Comparison of ENCODE assay signal across 21 cellular contexts in genomic region chr20:31537116-31537858, GRCh38. TPM values are rescaled to one million over a fixed set of nuclear protein-coding genes. Genes with fewer than 3 reads are reported as not detected.
A peak's percentile ranks its signal among the peaks of the same experiment; 100 is the strongest.
DNase-seq lines count a peak whose midpoint lies in the region; ATAC-seq and TF ChIP-seq lines count a peak whose summit lies in the region.
"Had no signal": no experiment of that assay in that cellular context is flagged by ENCODE, and none has a peak within 500 bp of the region (broad histone marks: within the 10 kb centered on the region; RNA-seq: fewer than 3 reads in every experiment).

No MANE protein-coding gene starts in this region.

- no peak overlapping the region for H3K4me3 ChIP-seq in BLaER1 treated with 17β-estradiol and CSF1 and Interleukin-3, amounts not matched to agents 10 nM and 100 nM
- no peak overlapping the region for H3K4me3 ChIP-seq in CD8-positive, alpha-beta T cell (ENCODE audit: low read depth, low read length)
- no peak overlapping the region for H3K4me3 ChIP-seq in SJCRH30
- H3K4me3 ChIP-seq in neural progenitor cell, result no peak overlapping the region
- H3K4me3 ChIP-seq: esophagus muscularis mucosa, HAP-1, tibial artery had no signal

- POLR2A ChIA-PET in CD8-positive, alpha-beta T cell (lab: Charles Lee), result no interaction called here

- no peaks in the 10 kb centered on the region for H3K9me3 ChIP-seq in BLaER1 treated with 17β-estradiol and CSF1 and Interleukin-3, amounts not matched to agents 10 nM and 100 nM (replicated peaks in 1 of 11)
- H3K9me3 ChIP-seq in CD8-positive, alpha-beta T cell (ENCODE audit: low read length), result no peaks in the 10 kb centered on the region
- H3K9me3 ChIP-seq in SJCRH30 (replicated peaks) (no peaks in the 10 kb centered on the region), neural progenitor cell (ENCODE audit: low read depth) (no peaks in the 10 kb centered on the region)
- H3K9me3 ChIP-seq: esophagus muscularis mucosa, HAP-1, tibial artery had no signal

- H2AFZ ChIP-seq in neural progenitor cell (replicated peaks), result no peak overlapping the region
- H2AFZ ChIP-seq: parathyroid adenoma had no signal

- no peaks in the 10 kb centered on the region for H3K27me3 ChIP-seq in BLaER1 treated with 17β-estradiol and CSF1 and Interleukin-3, amounts not matched to agents 10 nM and 100 nM
- H3K27me3 ChIP-seq in CD8-positive, alpha-beta T cell (ENCODE audit: insufficient read depth, low read length), result no peaks in the 10 kb centered on the region
- H3K27me3 ChIP-seq in SJCRH30, result no peaks in the 10 kb centered on the region
- H3K27me3 ChIP-seq in neural progenitor cell, result no peaks in the 10 kb centered on the region
- H3K27me3 ChIP-seq: esophagus muscularis mucosa, tibial artery had no signal

- no peaks in the 10 kb centered on the region for H3F3A ChIP-seq in neural progenitor cell (ENCODE audit: low read depth)

- intact Hi-C loops in CD8-positive, alpha-beta T cell (cut with DNase I, micrococcal nuclease), result no loop called here

- CTCF ChIA-PET in CD8-positive, alpha-beta T cell (lab: Charles Lee), result interaction anchor here (2.2 to 3.0 kb wide), 2 partner anchors 26 to 75 kb away, joined by 6 to 20 read pairs; no protein-coding TSS in a partner anchor

- H3K27me3 Mint-ChIP-seq in CD8-positive, alpha-beta T cell (ENCODE audit: low read depth), result no peaks in the 10 kb centered on the region
- peaks cover 2% of the 10 kb centered on the region for H3K27me3 Mint-ChIP-seq in neural progenitor cell (ENCODE audit: insufficient read depth, low read depth)
- H3K27me3 Mint-ChIP-seq: naive B cell, T-cell had no signal

- ATAC-seq in CD8-positive, alpha-beta T cell, result no peak
- ATAC-seq in left lobe of liver (peak; percentile 13), GM21360 (IDR thresholded peaks at IDR 0.05; ENCODE audit: unreplicated experiment) (no peak), HG02678 (IDR thresholded peaks at IDR 0.05; ENCODE audit: unreplicated experiment) (no peak)
- ATAC-seq: stimulated activated naive CD8-positive, alpha-beta T cell treated with anti-CD3 and anti-CD28 coated beads, Interleukin-15, Interleukin-2, amounts not matched to agents 100 U/mL and 50 U/mL, for 24 hours; T-cell had no signal

- no peaks in the 10 kb centered on the region for H3K79me2 ChIP-seq in neural progenitor cell (ENCODE audit: low read depth)

- peaks cover 28% of the 10 kb centered on the region for H3K4me1 Mint-ChIP-seq in CD8-positive, alpha-beta T cell (ENCODE audit: low read depth)
- H3K4me1 Mint-ChIP-seq in neural progenitor cell, result no peaks in the 10 kb centered on the region

- no peak for DNase-seq in CD8-positive, alpha-beta T cell
- DNase-seq in SJCRH30 (peak; percentile 97 to 99), left lobe of liver (ENCODE audit: low spot score) (no peak), NCI-H2081 treated with DMSO at 0.1 percent for 48 hours (lab: John Stamatoyannopoulos, UW) (no peak), neural progenitor cell (ENCODE audit: low spot score) (no peak)
- DNase-seq: activated naive CD4-positive, alpha-beta T cell treated with anti-CD3 and anti-CD28 coated beads, Interleukin-2, amount 50 U/mL, for 16 hours; activated T-cell treated with anti-CD3 and anti-CD28 coated beads, Interleukin-2, amount 50 U/mL, for 1 hour; COR-L47; effector CD8-positive, alpha-beta T cell; kidney glomerular epithelial cell; naive B cell; NCI-H1417 treated with DMSO at 0.1 percent for 48 hours; stimulated activated naive CD8-positive, alpha-beta T cell treated with anti-CD3 and anti-CD28 coated beads, Interleukin-15, Interleukin-2, amounts not matched to agents 100 U/mL and 50 U/mL, for 24 hours; T-cell; tibial artery had no signal

- no peak for TF ChIP-seq CTCF in CD8-positive, alpha-beta T cell (IDR thresholded peaks at IDR 0.05)
- TF ChIP-seq CTCF in neural progenitor cell (IDR thresholded peaks at IDR 0.05), result no peak

- H3K27ac ChIP-seq in BLaER1 treated with 17β-estradiol and CSF1 and Interleukin-3, amounts not matched to agents 10 nM and 100 nM, result peak overlapping the region in 8 of 11 experiments; percentile 4 to 53 (median 23); a peak in 12 of 22 replicates
- no peak overlapping the region for H3K27ac ChIP-seq in CD8-positive, alpha-beta T cell (ENCODE audit: low read depth, low read length)
- H3K27ac ChIP-seq in SJCRH30 (peak overlapping the region; percentile 86), neural progenitor cell (no peak overlapping the region)
- H3K27ac ChIP-seq: esophagus muscularis mucosa, parathyroid adenoma, tibial artery had no signal

- H3K9ac ChIP-seq in BLaER1 treated with 17β-estradiol and CSF1 and Interleukin-3, amounts not matched to agents 10 nM and 100 nM, result peak overlapping the region in 5 of 11 experiments; percentile 24 to 36 (median 29); a peak in 5 of 22 replicates
- no peak overlapping the region for H3K9ac ChIP-seq in neural progenitor cell
- H3K9ac ChIP-seq: parathyroid adenoma had no signal

- H3K36me3 ChIP-seq in BLaER1 treated with 17β-estradiol and CSF1 and Interleukin-3, amounts not matched to agents 10 nM and 100 nM, result peaks cover 88 to 100% (median 98%) of the 10 kb centered on the region in 11 experiments
- H3K36me3 ChIP-seq in CD8-positive, alpha-beta T cell (ENCODE audit: insufficient read depth, low read length), result peaks cover 41% of the 10 kb centered on the region
- peaks cover 50% of the 10 kb centered on the region for H3K36me3 ChIP-seq in SJCRH30
- H3K36me3 ChIP-seq in neural progenitor cell, result no peaks in the 10 kb centered on the region

- H3K4me1 ChIP-seq in BLaER1 treated with 17β-estradiol and CSF1 and Interleukin-3, amounts not matched to agents 10 nM and 100 nM, result peaks cover 26 to 59% (median 37%) of the 10 kb centered on the region in 10 experiments
- H3K4me1 ChIP-seq in CD8-positive, alpha-beta T cell (ENCODE audit: insufficient read depth, low read length), result peaks cover 4% of the 10 kb centered on the region
- peaks cover 42% of the 10 kb centered on the region for H3K4me1 ChIP-seq in SJCRH30
- no peaks in the 10 kb centered on the region for H3K4me1 ChIP-seq in neural progenitor cell
- H3K4me1 ChIP-seq: HAP-1, parathyroid adenoma had no signal

- no peak overlapping the region for H3K4me3 Mint-ChIP-seq in CD8-positive, alpha-beta T cell
- no peak overlapping the region for H3K4me3 Mint-ChIP-seq in neural progenitor cell
- H3K4me3 Mint-ChIP-seq: naive B cell, T-cell had no signal

- no peaks in the 10 kb centered on the region for H3K9me3 Mint-ChIP-seq in CD8-positive, alpha-beta T cell
- no peaks in the 10 kb centered on the region for H3K9me3 Mint-ChIP-seq in neural progenitor cell
- H3K9me3 Mint-ChIP-seq: naive B cell, T-cell had no signal

- H3K27ac Mint-ChIP-seq in CD8-positive, alpha-beta T cell, result peak overlapping the region; percentile 70
- no peak overlapping the region for H3K27ac Mint-ChIP-seq in neural progenitor cell

- peak overlapping the region; percentile 3 to 78 (median 55) for H3K4me2 ChIP-seq in BLaER1 treated with 17β-estradiol and CSF1 and Interleukin-3, amounts not matched to agents 10 nM and 100 nM
- no peak overlapping the region for H3K4me2 ChIP-seq in neural progenitor cell

- H3K36me3 Mint-ChIP-seq in CD8-positive, alpha-beta T cell, result peaks cover 78% of the 10 kb centered on the region
- H3K36me3 Mint-ChIP-seq in neural progenitor cell, result peaks cover 28% of the 10 kb centered on the region

- H4K20me1 ChIP-seq in BLaER1 treated with 17β-estradiol and CSF1 and Interleukin-3, amounts not matched to agents 10 nM and 100 nM, result peaks cover 42 to 95% (median 84%) of the 10 kb centered on the region in 11 experiments; a peak in 21 of 22 replicates
- H4K20me1 ChIP-seq in neural progenitor cell (ENCODE audit: low read depth), result no peaks in the 10 kb centered on the region

RNA-seq across cellular contexts. Expression of gene HM13, which starts 23.0 kb away (rescaled TPM):
- 100 to 1,000 TPM; 106 to 107 TPM for total RNA-seq in CD8-positive, alpha-beta T cell
- total RNA-seq in SJCRH30 (2014; rRNA removed; shearing (Covaris generic)), result 101 and 105 TPM in 2 replicates
- total RNA-seq in left lobe of liver (147 TPM), neural progenitor cell (ENCODE audit: low replicate concordance) (46.2 and 81.5 TPM in 2 replicates)

Comparison
In these comparisons a context has a peak if more than half of its experiments do, and no peak if none do; other contexts are left out.
1. H3K27ac ChIP-seq: peak in BLaER1 treated with 17β-estradiol and CSF1 and Interleukin-3, amounts not matched to agents 10 nM and 100 nM (8 of 11) and SJCRH30 (single experiment); none in CD8-positive, alpha-beta T cell (single experiment) and neural progenitor cell (single experiment).
2. DNase-seq: peak in SJCRH30 (2 of 2); none in CD8-positive, alpha-beta T cell (0 of 7), left lobe of liver (single experiment), NCI-H2081 treated with DMSO at 0.1 percent for 48 hours (single experiment) and neural progenitor cell (single experiment).